Comparison of ENCODE assay signal across 8 cellular contexts in genomic region chr4:56424697-56425514, GRCh38. TPM values are rescaled to one million over a fixed set of nuclear protein-coding genes. Genes with fewer than 3 reads are reported as not detected.
DNase-seq lines count a peak whose midpoint lies in the region; ATAC-seq and TF ChIP-seq lines count a peak whose summit lies in the region.

No MANE protein-coding gene starts in this region.

- H3K9me2 ChIP-seq in OCI-LY7 (ENCODE audit: insufficient read depth, low read length), result no peaks in the 10 kb centered on the region

- POLR2A ChIA-PET in OCI-LY7 (lab: Charles Lee), result interaction anchor here (0.5 to 5.6 kb wide), 7 partner anchors 10 to 957 kb away, joined by 3 to 52 read pairs (median 4); partner anchors contain the start of genes AASDH, PAICS and PPAT

- H3K4me3 Mint-ChIP-seq in activated T-cell treated with anti-CD3 and anti-CD28 coated beads, Interleukin-2, amount 50 U/mL, for 4 hours, result no peak overlapping the region
- H3K4me3 Mint-ChIP-seq in activated T-cell treated with anti-CD3 and anti-CD28 coated beads, Interleukin-2, amount 50 U/mL, for 24 hours, result no peak overlapping the region

- peaks cover 77% of the 10 kb centered on the region for H4K20me1 ChIP-seq in OCI-LY7 (ENCODE audit: insufficient read depth, low read length)

- H3K4me1 Mint-ChIP-seq in activated T-cell treated with anti-CD3 and anti-CD28 coated beads, Interleukin-2, amount 50 U/mL, for 4 hours (ENCODE audit: low read depth), result peaks cover 12% of the 10 kb centered on the region
- peaks cover 31% of the 10 kb centered on the region for H3K4me1 Mint-ChIP-seq in activated T-cell treated with anti-CD3 and anti-CD28 coated beads, Interleukin-2, amount 50 U/mL, for 24 hours (ENCODE audit: low read depth)

- H3K27me3 Mint-ChIP-seq in activated T-cell treated with anti-CD3 and anti-CD28 coated beads, Interleukin-2, amount 50 U/mL, for 4 hours (ENCODE audit: low read depth), result no peaks in the 10 kb centered on the region
- H3K27me3 Mint-ChIP-seq in activated T-cell treated with anti-CD3 and anti-CD28 coated beads, Interleukin-2, amount 50 U/mL, for 24 hours, result no peaks in the 10 kb centered on the region

- no peak overlapping the region for H2AFZ ChIP-seq in OCI-LY7 (ENCODE audit: low read length)

- H3K9me3 Mint-ChIP-seq in activated T-cell treated with anti-CD3 and anti-CD28 coated beads, Interleukin-2, amount 50 U/mL, for 4 hours, result no peaks in the 10 kb centered on the region
- H3K9me3 Mint-ChIP-seq in activated T-cell treated with anti-CD3 and anti-CD28 coated beads, Interleukin-2, amount 50 U/mL, for 24 hours, result no peaks in the 10 kb centered on the region

- H3K27ac Mint-ChIP-seq in activated T-cell treated with anti-CD3 and anti-CD28 coated beads, Interleukin-2, amount 50 U/mL, for 24 hours, result no peak overlapping the region

- WGBS in right lobe of liver (ENCODE audit: insufficient coverage, low coverage, low lambda C conversion rate, missing lambda C conversion rate), result 29% methylated on average over 5 of the region's 5 CpGs

- H3K27ac ChIP-seq in OCI-LY7 (ENCODE audit: low read depth, low read length, poor library complexity, severe bottlenecking) (peak overlapping the region; percentile 33), right lobe of liver (no peak overlapping the region)

- H3K36me3 Mint-ChIP-seq in activated T-cell treated with anti-CD3 and anti-CD28 coated beads, Interleukin-2, amount 50 U/mL, for 4 hours (ENCODE audit: insufficient read depth), result peaks cover 5% of the 10 kb centered on the region
- H3K36me3 Mint-ChIP-seq in activated T-cell treated with anti-CD3 and anti-CD28 coated beads, Interleukin-2, amount 50 U/mL, for 24 hours (ENCODE audit: low read depth), result peaks cover 44% of the 10 kb centered on the region

- H3K4me1 ChIP-seq in OCI-LY7 (ENCODE audit: insufficient read depth, low read length, poor library complexity, severe bottlenecking) (peaks cover 36% of the 10 kb centered on the region), right lobe of liver (peaks cover 0 to 4% (median 1%) of the 10 kb centered on the region in 4 donors)

- no peak overlapping the region for H3K4me3 ChIP-seq in OCI-LY7 (ENCODE audit: low read depth, low read length, poor library complexity, severe bottlenecking)
- H3K4me3 ChIP-seq in right lobe of liver, result no peak overlapping the region

- DNase-seq in activated T-cell treated with anti-CD3 and anti-CD28 coated beads, Interleukin-2, amount 50 U/mL, for 4 hours, result peak; percentile 38
- no peak for DNase-seq in activated T-cell treated with anti-CD3 and anti-CD28 coated beads, Interleukin-2, amount 50 U/mL, for 24 hours
- DNase-seq in OCI-LY7 (ENCODE audit: low spot score), result peak; percentile 43
- DNase-seq in central memory CD4-positive, alpha-beta T cell, result peak; percentile 37
- DNase-seq in right lobe of liver, result no peak
- DNase-seq in LoVo (ENCODE audit: low spot score), result no peak
- DNase-seq in NCI-H1436 (lab: John Stamatoyannopoulos, UW), result no peak

- peaks cover 100% of the 10 kb centered on the region for H3K79me2 ChIP-seq in OCI-LY7 (ENCODE audit: insufficient read depth, low read depth, low read length)

- H3K9me3 ChIP-seq in OCI-LY7 (ENCODE audit: low read length) (peaks cover 6% of the 10 kb centered on the region; the same call in 1 of the 2 replicates), right lobe of liver (no peaks in the 10 kb centered on the region)

- intact Hi-C loops in OCI-LY7 (cut with micrococcal nuclease; ENCODE audit: unreplicated experiment) (loop anchor here (10.0 kb wide), 1 partner anchor 410 kb away; no protein-coding TSS in a partner anchor), right lobe of liver (cut with DNase I) (loop anchor here in 1 of 2 donors (10.0 kb wide), 1 partner anchor 120 kb away; no protein-coding TSS in a partner anchor)

- no peak for ATAC-seq in activated T-cell treated with anti-CD3 and anti-CD28 coated beads, Interleukin-2, amount 50 U/mL, for 4 hours
- ATAC-seq in right lobe of liver (peak; percentile 41 to 61 (median 58)), GM21360 (IDR thresholded peaks at IDR 0.05; ENCODE audit: unreplicated experiment) (no peak)

- peak; percentile 91 for TF ChIP-seq CTCF in OCI-LY7 (conservative IDR thresholded peaks at IDR 0.05; ENCODE audit: low read length)
- peak; percentile 52 to 69 (median 62) for TF ChIP-seq CTCF in right lobe of liver (IDR thresholded peaks at IDR 0.05)

- 0 out of 2 replicates have a peak overlapping the region, but pooled peaks have one; percentile 14 for H3K4me2 ChIP-seq in OCI-LY7 (ENCODE audit: low read length)

- no TSS peak for BruUV-seq in OCI-LY7 (replicated peaks; lab: Mats Ljungman, UMichigan)

- CTCF ChIA-PET in OCI-LY7 (lab: Charles Lee; ENCODE audit: unreplicated experiment), result interaction anchor here (1.4 kb wide), 1 partner anchor 11 kb away, joined by 5 read pairs; the partner anchor contains the start of gene PPAT

- H3K27me3 ChIP-seq in right lobe of liver, result no peaks in the 10 kb centered on the region

- TF ChIP-seq POLR2A in right lobe of liver (IDR thresholded peaks at IDR 0.05), result no peak

- H3K36me3 ChIP-seq in OCI-LY7 (ENCODE audit: insufficient read depth, low read length) (peaks cover 57% of the 10 kb centered on the region), right lobe of liver (no peaks in the 10 kb centered on the region)

RNA-seq across cellular contexts. Expression of gene PPAT, which starts 10.5 kb away (rescaled TPM):
- total RNA-seq in activated T-cell treated with anti-CD3 and anti-CD28 coated beads, Interleukin-2, amount 50 U/mL, for 4 hours, result 10 to 100 TPM; 68.9 to 79.0 (median 76.7) TPM
- 35.8 and 47.2 TPM in 2 replicates for total RNA-seq in OCI-LY7 (2014; rRNA removed; shearing (Covaris generic))
- total RNA-seq in OCI-LY7 (2022) (48.2 and 54.3 TPM in 2 replicates), right lobe of liver (1 to 10 TPM; 4.4 to 8.5 (median 7.1) TPM)

RNA-seq across cellular contexts. Expression of gene PAICS, which starts 11.2 kb away (rescaled TPM):
- total RNA-seq in activated T-cell treated with anti-CD3 and anti-CD28 coated beads, Interleukin-2, amount 50 U/mL, for 4 hours, result 100 to 1,000 TPM; 309 to 370 (median 332) TPM
- total RNA-seq in OCI-LY7 (2014; rRNA removed; shearing (Covaris generic)), result 99.1 and 101 TPM in 2 replicates
- total RNA-seq in OCI-LY7 (2022) (271 and 295 TPM in 2 replicates), right lobe of liver (10 to 100 TPM; 39.8 to 77.5 (median 54.2) TPM)

RNA-seq across cellular contexts. Expression of gene AASDH, which starts 37.6 kb away (rescaled TPM):
- 1 to 10 TPM; 6.5 to 9.5 (median 7.9) TPM for total RNA-seq in activated T-cell treated with anti-CD3 and anti-CD28 coated beads, Interleukin-2, amount 50 U/mL, for 4 hours
- total RNA-seq in OCI-LY7 (2014; rRNA removed; shearing (Covaris generic)), result 10.4 TPM in 2 replicates
- total RNA-seq in OCI-LY7 (2022) (13.9 and 16.3 TPM in 2 replicates), right lobe of liver (10 to 100 TPM in 1 of 6 experiments, 1 to 10 TPM in 5; 4.8 to 10.1 (median 5.5) TPM)

RNA-seq across cellular contexts. Expression of gene SRP72, which starts 42.5 kb away (rescaled TPM):
- 100 to 1,000 TPM; 206 to 227 (median 213) TPM for total RNA-seq in activated T-cell treated with anti-CD3 and anti-CD28 coated beads, Interleukin-2, amount 50 U/mL, for 4 hours
- 53.5 and 65.8 TPM in 2 replicates for total RNA-seq in OCI-LY7 (2014; rRNA removed; shearing (Covaris generic))
- total RNA-seq in OCI-LY7 (2022) (166 and 177 TPM in 2 replicates), right lobe of liver (10 to 100 TPM; 41.3 to 54.8 (median 46.6) TPM)

Comparison
In these comparisons a context has a peak if more than half of its experiments do, and no peak if none do; other contexts are left out.
1. DNase-seq: peak in activated T-cell treated with anti-CD3 and anti-CD28 coated beads, Interleukin-2, amount 50 U/mL, for 4 hours (single experiment), OCI-LY7 (single experiment) and central memory CD4-positive, alpha-beta T cell (single experiment); none in activated T-cell treated with anti-CD3 and anti-CD28 coated beads, Interleukin-2, amount 50 U/mL, for 24 hours (single experiment), right lobe of liver (0 of 3), LoVo (single experiment) and NCI-H1436 (single experiment).
2. ATAC-seq: peak in right lobe of liver (4 of 4); none in activated T-cell treated with anti-CD3 and anti-CD28 coated beads, Interleukin-2, amount 50 U/mL, for 4 hours (0 of 2) and GM21360 (single experiment).